In the genomic region with DNA sequence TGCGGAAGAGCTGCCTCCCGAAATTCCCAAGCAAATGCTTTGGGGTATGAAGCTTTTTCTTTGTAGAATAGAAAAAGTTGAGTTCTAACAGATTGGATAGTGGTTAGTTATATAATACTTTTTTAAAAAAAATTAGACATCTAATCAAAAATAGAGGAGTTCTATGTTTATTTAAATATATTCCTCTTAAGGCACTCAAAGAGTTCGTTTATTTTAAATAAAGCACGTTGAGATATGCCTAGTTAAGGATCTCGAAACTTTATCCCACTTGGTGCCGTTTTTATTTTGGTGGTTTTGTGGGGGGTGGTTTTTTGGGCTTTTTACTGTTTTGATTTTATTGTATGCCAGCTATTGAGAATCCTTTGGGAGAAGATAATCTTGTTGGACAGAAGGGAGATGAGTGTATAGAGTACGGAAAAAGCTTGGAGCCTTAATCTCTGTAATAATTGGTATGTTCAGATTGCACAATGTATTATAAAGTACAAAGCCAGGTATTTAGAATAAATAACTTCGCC, we compare ENCODE assay signal across 7 cellular contexts. TPM values are rescaled to one million over a fixed set of nuclear protein-coding genes. Genes with fewer than 3 reads are reported as not detected.
DNase-seq lines count a peak whose midpoint lies in the region; ATAC-seq and TF ChIP-seq lines count a peak whose summit lies in the region.

No MANE protein-coding gene starts in this region.

- H3K4me3 ChIP-seq in HFF-Myc (replicated peaks; ENCODE audit: low read depth, low read length) (peak overlapping the region; percentile 40), iPS-18c (ENCODE audit: insufficient read depth, low read depth, low read length) (peak overlapping the region; percentile 50; the same call in 1 of the 2 replicates)

- intact Hi-C loops in activated CD8-positive, alpha-beta T cell treated with anti-CD3 and anti-CD28 coated beads for 36 hours (cut with micrococcal nuclease) = no loop called here

- peak overlapping the region; percentile 67 for H3K27ac Mint-ChIP-seq in activated CD8-positive, alpha-beta T cell treated with anti-CD3 and anti-CD28 coated beads for 36 hours
- peak overlapping the region in 1 of 2 donors; percentile 68 for H3K27ac Mint-ChIP-seq in stimulated activated naive CD8-positive, alpha-beta T cell treated with anti-CD3 and anti-CD28 coated beads, Interleukin-15, amount 100 ng/mL, for 72 hours

- H3K27me3 Mint-ChIP-seq in activated CD8-positive, alpha-beta T cell treated with anti-CD3 and anti-CD28 coated beads for 36 hours = peaks cover 3% of the 10 kb centered on the region
- H3K27me3 Mint-ChIP-seq in stimulated activated naive CD8-positive, alpha-beta T cell treated with anti-CD3 and anti-CD28 coated beads, Interleukin-15, amount 100 ng/mL, for 72 hours = no peaks in the 10 kb centered on the region

- H3K4me3 Mint-ChIP-seq in activated CD8-positive, alpha-beta T cell treated with anti-CD3 and anti-CD28 coated beads for 36 hours = peak overlapping the region; percentile 93
- H3K4me3 Mint-ChIP-seq in stimulated activated naive CD8-positive, alpha-beta T cell treated with anti-CD3 and anti-CD28 coated beads, Interleukin-15, amount 100 ng/mL, for 72 hours = peak overlapping the region; percentile 64 to 91

- POLR2A ChIA-PET in activated CD8-positive, alpha-beta T cell treated with anti-CD3 and anti-CD28 coated beads for 36 hours (lab: Charles Lee) = interaction anchor here (1.0 to 1.5 kb wide), 3 partner anchors 9 to 278 kb away, joined by 3 read pairs; no protein-coding TSS in a partner anchor

- no peak for ATAC-seq in activated CD8-positive, alpha-beta T cell treated with anti-CD3 and anti-CD28 coated beads for 36 hours
- no peak for ATAC-seq in stimulated activated naive CD8-positive, alpha-beta T cell treated with anti-CD3 and anti-CD28 coated beads, Interleukin-15, amount 100 ng/mL, for 72 hours
- ATAC-seq in HG03442 (IDR thresholded peaks at IDR 0.05; ENCODE audit: unreplicated experiment) (no peak), HG03097 (IDR thresholded peaks at IDR 0.05; ENCODE audit: low FRiP score, unreplicated experiment) (no peak)

- peaks cover 30% of the 10 kb centered on the region for H3K4me1 Mint-ChIP-seq in activated CD8-positive, alpha-beta T cell treated with anti-CD3 and anti-CD28 coated beads for 36 hours (ENCODE audit: low read depth)
- H3K4me1 Mint-ChIP-seq in stimulated activated naive CD8-positive, alpha-beta T cell treated with anti-CD3 and anti-CD28 coated beads, Interleukin-15, amount 100 ng/mL, for 72 hours = peaks cover 50% of the 10 kb centered on the region

- TF ChIP-seq CTCF in HFF-Myc (IDR thresholded peaks at IDR 0.05; ENCODE audit: low read depth, low read length, missing control alignments) = no peak
- no peak for TF ChIP-seq CTCF in activated CD8-positive, alpha-beta T cell treated with anti-CD3 and anti-CD28 coated beads for 36 hours (IDR thresholded peaks at IDR 0.05)

- CTCF ChIA-PET in activated CD8-positive, alpha-beta T cell treated with anti-CD3 and anti-CD28 coated beads for 36 hours (lab: Charles Lee) = interaction anchor here (1.5 to 2.2 kb wide), 4 partner anchors 10 to 86 kb away, joined by 5 to 13 read pairs (median 10); a partner anchor contains a TSS

- no peaks in the 10 kb centered on the region for H3K9me3 Mint-ChIP-seq in activated CD8-positive, alpha-beta T cell treated with anti-CD3 and anti-CD28 coated beads for 36 hours
- H3K9me3 Mint-ChIP-seq in stimulated activated naive CD8-positive, alpha-beta T cell treated with anti-CD3 and anti-CD28 coated beads, Interleukin-15, amount 100 ng/mL, for 72 hours = no peaks in the 10 kb centered on the region

- no peaks in the 10 kb centered on the region for H3K9me3 ChIP-seq in iPS-18c (ENCODE audit: control insufficient read depth, insufficient read depth, low read length)

- peaks cover 43% of the 10 kb centered on the region for H3K36me3 Mint-ChIP-seq in activated CD8-positive, alpha-beta T cell treated with anti-CD3 and anti-CD28 coated beads for 36 hours (ENCODE audit: low read depth)

- DNase-seq in HFF-Myc (ENCODE audit: extremely low read depth, low read depth) (no peak), NCI-H1417 treated with DMSO at 0.1 percent for 48 hours (lab: John Stamatoyannopoulos, UW) (no peak)
- no peak for DNase-seq in activated CD8-positive, alpha-beta T cell treated with anti-CD3 and anti-CD28 coated beads for 36 hours
- DNase-seq in stimulated activated naive CD8-positive, alpha-beta T cell treated with anti-CD3 and anti-CD28 coated beads, Interleukin-15, amount 100 ng/mL, for 72 hours = no peak

RNA-seq across cellular contexts. Expression of a gene that starts 10.7 kb away (rescaled TPM):
- 10 to 100 TPM; 11.4 to 11.6 TPM for total RNA-seq in activated CD8-positive, alpha-beta T cell treated with anti-CD3 and anti-CD28 coated beads for 36 hours

RNA-seq across cellular contexts. Expression of a gene that starts 56.2 kb away (rescaled TPM):
- 100 to 1,000 TPM; 133 to 140 TPM for total RNA-seq in activated CD8-positive, alpha-beta T cell treated with anti-CD3 and anti-CD28 coated beads for 36 hours
